ENCODE assay signal across 16 cellular contexts in genomic region chr15:32941823-32942222, GRCh38.
DNase-seq lines count a peak whose midpoint lies in the region; ATAC-seq and TF ChIP-seq lines count a peak whose summit lies in the region.
"Had no signal": no experiment of that assay in that cellular context is flagged by ENCODE, and none has a peak within 500 bp of the region (broad histone marks: within the 10 kb centered on the region; RNA-seq: fewer than 3 reads in every experiment).

No MANE protein-coding gene starts in this region.

- H3K4me1 ChIP-seq in cardiac muscle cell (ENCODE audit: low read depth) = peaks cover 7% of the 10 kb centered on the region
- H3K4me1 ChIP-seq in right cardiac atrium (ENCODE audit: control insufficient read depth, insufficient read depth, low read length) = peaks cover 2% of the 10 kb centered on the region
- H3K4me1 ChIP-seq in gastroesophageal sphincter = peaks cover 0 to 28% (median 8%) of the 10 kb centered on the region in 3 donors
- peaks cover 8% of the 10 kb centered on the region for H3K4me1 ChIP-seq in stomach smooth muscle (ENCODE audit: control insufficient read depth, insufficient read depth, low read length)

- no peak for ATAC-seq in right cardiac atrium
- no peak for ATAC-seq in gastroesophageal sphincter
- no peak for ATAC-seq in GM18502 (IDR thresholded peaks at IDR 0.05; ENCODE audit: poor library complexity, unreplicated experiment)

- TF ChIP-seq POLR2A in gastroesophageal sphincter (IDR thresholded peaks at IDR 0.05) = no peak

- 68% methylated on average over 6 of the region's 6 CpGs for WGBS in right cardiac atrium
- 49 to 52% methylated on average over 4 to 5 of the region's 6 CpGs for WGBS in gastroesophageal sphincter (ENCODE audit: low coverage in 1 of 2), 2 donors

- TF ChIP-seq CTCF in cardiac muscle cell (IDR thresholded peaks at IDR 0.05; ENCODE audit: low read depth, low read length) (no peak), gastroesophageal sphincter (IDR thresholded peaks at IDR 0.05) (no peak)

- no peak overlapping the region for H3K9ac ChIP-seq in stomach smooth muscle (ENCODE audit: low read length in 2 of 2)
- H3K9ac ChIP-seq: KMS-11 had no signal

- H3K4me3 ChIP-seq in cardiac muscle cell (no peak overlapping the region), right cardiac atrium (ENCODE audit: low read length) (no peak overlapping the region), gastroesophageal sphincter (no peak overlapping the region), stomach smooth muscle (ENCODE audit: low read length in 2 of 2) (no peak overlapping the region)

- H3K36me3 ChIP-seq in cardiac muscle cell = no peaks in the 10 kb centered on the region
- H3K36me3 ChIP-seq in gastroesophageal sphincter = no peaks in the 10 kb centered on the region
- no peaks in the 10 kb centered on the region for H3K36me3 ChIP-seq in stomach smooth muscle (ENCODE audit: control insufficient read depth in 2 of 2, insufficient read depth in 2 of 2, low read length in 2 of 2)

- intact Hi-C loops in right cardiac atrium (cut with DNase I) = no loop called here

- peak overlapping the region; percentile 16 for H3K27ac ChIP-seq in cardiac muscle cell
- no peak overlapping the region for H3K27ac ChIP-seq in right cardiac atrium (ENCODE audit: low read length)
- peak overlapping the region; percentile 27 to 60 (median 59) for H3K27ac ChIP-seq in gastroesophageal sphincter
- H3K27ac ChIP-seq in stomach smooth muscle (ENCODE audit: low read length) = peak overlapping the region; percentile 56
- H3K27ac ChIP-seq: C4-2B, KMS-11 had no signal

- TF ChIP-seq EP300 in gastroesophageal sphincter (IDR thresholded peaks at IDR 0.05) = no peak

- DNase-seq in cardiac muscle cell (ENCODE audit: low read depth in 1 of 2, low spot score in 1 of 2) (peak in 1 of 2 donors; percentile 37), right cardiac atrium (no peak), NCI-H69 (lab: John Stamatoyannopoulos, UW) (peak; percentile 54), NCI-H526 (lab: John Stamatoyannopoulos, UW) (no peak)
- DNase-seq: DMS79, H7, NCI-H1417, NCI-H187, NCI-H345, NCI-H524 treated with DMSO at 0.1 percent for 48 hours, SHP77 had no signal

- no peaks in the 10 kb centered on the region for H3K27me3 ChIP-seq in cardiac muscle cell
- no peaks in the 10 kb centered on the region for H3K27me3 ChIP-seq in right cardiac atrium (ENCODE audit: control insufficient read depth, insufficient read depth)
- H3K27me3 ChIP-seq in gastroesophageal sphincter = no peaks in the 10 kb centered on the region
- no peaks in the 10 kb centered on the region for H3K27me3 ChIP-seq in stomach smooth muscle (ENCODE audit: control insufficient read depth in 1 of 2, insufficient read depth in 2 of 2, low read length in 2 of 2)

- no peaks in the 10 kb centered on the region for H3K9me3 ChIP-seq in cardiac muscle cell (ENCODE audit: low read depth)
- H3K9me3 ChIP-seq in right cardiac atrium (ENCODE audit: control insufficient read depth, low read length) = no peaks in the 10 kb centered on the region
- H3K9me3 ChIP-seq in gastroesophageal sphincter = no peaks in the 10 kb centered on the region
- H3K9me3 ChIP-seq in stomach smooth muscle (ENCODE audit: control insufficient read depth in 2 of 2, low read length in 2 of 2) = no peaks in the 10 kb centered on the region
